Comparison of ENCODE assay signal across 10 cellular contexts in the genomic region with DNA sequence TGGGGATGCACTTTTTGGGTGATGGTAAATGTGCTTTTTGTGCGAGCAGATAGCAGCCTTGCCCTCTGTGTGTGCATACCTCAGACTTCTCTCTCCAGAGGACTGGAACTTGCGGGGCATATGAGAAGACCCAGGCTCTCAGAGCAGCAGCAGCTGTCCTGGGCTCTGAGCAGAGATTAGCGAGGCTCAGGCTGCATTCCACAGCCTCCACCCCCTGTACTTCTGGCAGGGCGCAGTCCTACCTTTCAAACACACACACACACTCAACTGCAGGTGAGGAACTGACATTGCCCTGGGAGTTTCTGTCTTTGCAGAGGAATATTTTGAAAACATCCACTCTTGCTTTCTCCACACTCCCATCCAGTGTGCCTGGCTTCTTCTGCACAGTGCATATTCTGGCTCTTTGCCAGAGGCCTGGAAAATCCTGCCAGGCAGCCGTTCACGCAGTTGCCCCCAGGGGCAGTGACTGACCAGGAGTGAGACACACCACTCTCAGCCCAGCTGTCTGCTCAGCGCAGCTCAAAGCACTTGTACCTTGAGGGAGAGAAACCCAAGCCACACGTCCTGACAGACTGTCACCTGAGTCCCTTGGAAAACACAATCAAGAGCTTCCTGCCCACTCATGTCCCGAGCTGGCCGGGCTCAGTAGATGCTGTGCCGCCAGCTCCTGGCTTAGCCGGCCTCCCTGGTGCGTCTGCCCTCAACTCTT.
DNase-seq lines count a peak whose midpoint lies in the region; ATAC-seq, FAIRE-seq and TF ChIP-seq lines count a peak whose summit lies in the region.
"Had no signal": no experiment of that assay in that cellular context is flagged by ENCODE, and none has a peak within 500 bp of the region (broad histone marks: within the 10 kb centered on the region; RNA-seq: fewer than 3 reads in every experiment).

No MANE protein-coding gene starts in this region.

- in situ Hi-C loops in GM23248 (cut with MboI) = no loop called here

- H3K27me3 ChIP-seq in GM23248 (replicated peaks; ENCODE audit: insufficient read depth) = peaks cover 11% of the 10 kb centered on the region; the same call in 1 of the 2 replicates
- no peaks in the 10 kb centered on the region for H3K27me3 ChIP-seq in pancreas

- no peak for FAIRE-seq in pancreas (lab: Jason Lieb, UNC)
- FAIRE-seq: TTC549 had no signal

- ATAC-seq in pancreas (peak; percentile 55 to 80 (median 72)), HG03439 (IDR thresholded peaks at IDR 0.05; ENCODE audit: unreplicated experiment) (no peak), HG02852 (IDR thresholded peaks at IDR 0.05; ENCODE audit: unreplicated experiment) (no peak), HG03095 (IDR thresholded peaks at IDR 0.05; ENCODE audit: unreplicated experiment) (no peak)

- WGBS in GM23248 (ENCODE audit: low coverage in 1 of 2, low lambda C conversion rate in 2 of 2, missing lambda C conversion rate in 2 of 2), 2 experiments = 52 to 57% methylated on average over 13 of the region's 13 CpGs
- 34 to 37% methylated on average over 13 of the region's 13 CpGs for WGBS in pancreas, 2 donors

- no peak overlapping the region for H2AFZ ChIP-seq in GM23248

- peak; percentile 3 for DNase-seq in GM23248
- peak; percentile 41 for DNase-seq in NCI-H345 treated with DMSO at 0.1 percent for 48 hours (lab: John Stamatoyannopoulos, UW; ENCODE audit: unreplicated experiment)
- peak; percentile 64 for DNase-seq in ecto neural progenitor cell (ENCODE audit: low spot score)
- peak; percentile 34 to 82 (median 64) for DNase-seq in pancreas
- no peak for DNase-seq in foreskin fibroblast
- DNase-seq: MV-4-11 had no signal

- no peaks in the 10 kb centered on the region for H4K20me1 ChIP-seq in GM23248 (ENCODE audit: insufficient read depth)

- H3K27ac ChIP-seq in GM23248 = no peak overlapping the region
- H3K27ac ChIP-seq in pancreas = peak overlapping the region in 1 of 4 donors; percentile 21

- H3K4me3 ChIP-seq in GM23248 (no peak overlapping the region), pancreas (no peak overlapping the region), foreskin fibroblast (ENCODE audit: low read depth in 1 of 2, low read length in 2 of 2) (no peak overlapping the region)

- H3K36me3 ChIP-seq in GM23248 (ENCODE audit: low read depth) (no peaks in the 10 kb centered on the region), pancreas (no peaks in the 10 kb centered on the region)

- no peaks in the 10 kb centered on the region for H3F3A ChIP-seq in GM23248 (ENCODE audit: insufficient read depth)

- no peak overlapping the region for H3K9ac ChIP-seq in GM23248

- H3K79me2 ChIP-seq in GM23248 (ENCODE audit: insufficient read depth) = no peaks in the 10 kb centered on the region

- intact Hi-C loops in pancreas (cut with DNase I) = no loop called here

- H3K9me2 ChIP-seq in GM23248 (ENCODE audit: insufficient read depth) = no peaks in the 10 kb centered on the region

- H3K4me1 ChIP-seq in GM23248 (ENCODE audit: insufficient read depth) (no peaks in the 10 kb centered on the region), pancreas (peaks cover 4 to 13% (median 12%) of the 10 kb centered on the region in 3 donors)

- TF ChIP-seq CTCF in pancreas (IDR thresholded peaks at IDR 0.05) (peak in 2 of 4 donors; percentile 13 to 16), foreskin fibroblast (IDR thresholded peaks at IDR 0.05; ENCODE audit: low read depth, low read length) (no peak)

- no peak overlapping the region for H3K4me2 ChIP-seq in GM23248 (ENCODE audit: unreplicated experiment)

- H3K9me3 ChIP-seq in GM23248 (ENCODE audit: low read depth) (no peaks in the 10 kb centered on the region), pancreas (no peaks in the 10 kb centered on the region)

Comparison
In these comparisons a context has a peak if more than half of its experiments do, and no peak if none do; other contexts are left out.
1. DNase-seq: peak in GM23248 (single experiment), NCI-H345 treated with DMSO at 0.1 percent for 48 hours (single experiment), ecto neural progenitor cell (single experiment) and pancreas (6 of 6); none in foreskin fibroblast (0 of 2).
2. ATAC-seq: peak in pancreas (4 of 4); none in HG03439 (single experiment), HG02852 (single experiment) and HG03095 (single experiment).